ENCODE assay signal across 7 cellular contexts in the genomic region with DNA sequence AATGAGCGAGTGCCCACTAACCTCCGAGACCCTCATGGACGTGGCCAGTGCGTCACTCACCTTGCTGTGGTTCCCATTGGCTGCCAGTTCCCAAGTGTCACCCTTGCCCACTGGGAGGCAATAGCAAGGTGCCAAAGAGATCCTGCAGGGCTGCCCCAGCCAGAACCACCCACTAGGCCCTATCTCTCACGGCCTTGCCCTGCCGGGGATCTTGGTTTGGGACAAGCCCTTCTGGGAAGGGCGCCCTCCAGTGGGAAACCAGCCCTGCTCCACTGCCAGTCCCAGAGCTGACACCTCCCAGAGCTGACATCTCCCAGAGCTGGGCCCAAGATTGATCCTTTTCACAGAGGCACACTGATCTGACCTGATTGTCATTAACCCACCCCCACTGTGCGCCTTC.
DNase-seq lines count a peak whose midpoint lies in the region; ATAC-seq and TF ChIP-seq lines count a peak whose summit lies in the region.

No MANE protein-coding gene starts in this region.

- TF ChIP-seq CTCF in GM12865 (IDR thresholded peaks at IDR 0.05; ENCODE audit: insufficient read depth, low read depth, low read length, missing control alignments) (peak; percentile 45), retinal pigment epithelial cell (conservative IDR thresholded peaks at IDR 0.05; ENCODE audit: low read depth, low read length) (peak; percentile 75)

- peaks cover 11% of the 10 kb centered on the region for H3K27me3 ChIP-seq in NT2/D1 (ENCODE audit: insufficient read depth, insufficient read length)

- no peaks in the 10 kb centered on the region for H3K9me3 ChIP-seq in NT2/D1 (ENCODE audit: insufficient read depth, low read length)

- H3K9ac ChIP-seq in NT2/D1 (ENCODE audit: insufficient read length, low read depth) = peak overlapping the region; percentile 52

- peaks cover 6% of the 10 kb centered on the region for H3K36me3 ChIP-seq in NT2/D1 (ENCODE audit: insufficient read depth, insufficient read length, low read length)

- DNase-seq in GM12865 (ENCODE audit: low read depth) (peak; percentile 41), NT2/D1 (ENCODE audit: low read depth, low spot score) (no peak), ecto neural progenitor cell (ENCODE audit: low spot score) (peak; percentile 75), retinal pigment epithelial cell (ENCODE audit: low read depth) (no peak), NCI-H1436 treated with DMSO at 0.1 percent for 48 hours (lab: John Stamatoyannopoulos, UW) (no peak)

- no peak overlapping the region for H3K4me3 ChIP-seq in GM12865 (ENCODE audit: low read depth, low read length)
- H3K4me3 ChIP-seq in NT2/D1 (ENCODE audit: insufficient read length, low read depth) = no peak overlapping the region
- no peak overlapping the region for H3K4me3 ChIP-seq in retinal pigment epithelial cell (ENCODE audit: low read length)

- peaks cover 26% of the 10 kb centered on the region for H3K4me1 ChIP-seq in NT2/D1 (ENCODE audit: insufficient read depth, insufficient read length)

- ATAC-seq in HG03097 (IDR thresholded peaks at IDR 0.05; ENCODE audit: low FRiP score, unreplicated experiment) (no peak), GM18519 (IDR thresholded peaks at IDR 0.05; ENCODE audit: low FRiP score, unreplicated experiment) (no peak)

Comparison
In these comparisons a context has a peak if more than half of its experiments do, and no peak if none do; other contexts are left out.
1. DNase-seq: peak in GM12865 (single experiment) and ecto neural progenitor cell (single experiment); none in NT2/D1 (single experiment), retinal pigment epithelial cell (single experiment) and NCI-H1436 treated with DMSO at 0.1 percent for 48 hours (single experiment).